In genomic region chr15:77542491-77543001, GRCh38 we compare ENCODE assay signal across 8 cellular contexts.
DNase-seq lines count a peak whose midpoint lies in the region; ATAC-seq and TF ChIP-seq lines count a peak whose summit lies in the region.

No MANE protein-coding gene starts in this region.

- peak overlapping the region; percentile 75 to 86 for H3K4me3 Mint-ChIP-seq in CD14-positive monocyte
- H3K4me3 Mint-ChIP-seq in naive thymus-derived CD8-positive, alpha-beta T cell: peak overlapping the region; percentile 68 to 90 (median 78)

- no peak for ATAC-seq in naive thymus-derived CD8-positive, alpha-beta T cell
- ATAC-seq in HG03565 (IDR thresholded peaks at IDR 0.05; ENCODE audit: unreplicated experiment): no peak

- in situ Hi-C loops in astrocyte of the cerebellum (cut with HindIII; ENCODE audit: low sequenced_read_pairs): loop anchor here (25.0 kb wide), 1 partner anchor 330 kb away; no protein-coding TSS in a partner anchor

- peak overlapping the region; percentile 70 for H3K4me3 ChIP-seq in Jurkat, Clone E6-1 (ENCODE audit: low read length)
- peak overlapping the region; percentile 34 for H3K4me3 ChIP-seq in astrocyte of the cerebellum (ENCODE audit: low read depth, low read length)

- peaks cover 0 to 7% (median 2%) of the 10 kb centered on the region in 7 donors for H3K9me3 Mint-ChIP-seq in CD14-positive monocyte
- H3K9me3 Mint-ChIP-seq in naive thymus-derived CD8-positive, alpha-beta T cell: no peaks in the 10 kb centered on the region

- POLR2A ChIA-PET in naive thymus-derived CD8-positive, alpha-beta T cell (lab: Charles Lee): interaction anchor here (1.1 kb wide), 1 partner anchor 424 kb away, joined by 3 read pairs; no protein-coding TSS in a partner anchor
- POLR2A ChIA-PET in GM10248 (lab: Yijun Ruan, JAX): no interaction called here

- CTCF ChIA-PET in GM10248 (lab: Yijun Ruan, JAX): interaction anchor here (0.6 to 11.6 kb wide), 75 partner anchors 7 to 1319 kb away, joined by 3 to 268 read pairs (median 5); no protein-coding TSS in a partner anchor

- H3K4me1 Mint-ChIP-seq in CD14-positive monocyte: peaks cover 28% of the 10 kb centered on the region
- H3K4me1 Mint-ChIP-seq in naive thymus-derived CD8-positive, alpha-beta T cell: peaks cover 4 to 22% (median 9%) of the 10 kb centered on the region in 4 donors

- H3K27me3 Mint-ChIP-seq in CD14-positive monocyte (ENCODE audit: low read depth in 3 of 3): peaks cover 7 to 15% (median 9%) of the 10 kb centered on the region in 3 donors
- peaks cover 0 to 4% (median 0%) of the 10 kb centered on the region in 5 donors for H3K27me3 Mint-ChIP-seq in naive thymus-derived CD8-positive, alpha-beta T cell

- DNase-seq in CD14-positive monocyte (ENCODE audit: low spot score) (no peak), astrocyte of the cerebellum (ENCODE audit: low read depth) (no peak), NCI-H2227 (lab: John Stamatoyannopoulos, UW; ENCODE audit: unreplicated experiment) (no peak), SK-N-DZ (ENCODE audit: low spot score) (no peak), GM10248 (ENCODE audit: extremely low spot score) (no peak)
- no peak for DNase-seq in Jurkat, Clone E6-1 (ENCODE audit: low read depth, low spot score)
- DNase-seq in naive thymus-derived CD8-positive, alpha-beta T cell: no peak

- no peaks in the 10 kb centered on the region for H3K36me3 Mint-ChIP-seq in CD14-positive monocyte
- no peaks in the 10 kb centered on the region for H3K36me3 Mint-ChIP-seq in naive thymus-derived CD8-positive, alpha-beta T cell

- TF ChIP-seq CTCF in CD14-positive monocyte (IDR thresholded peaks at IDR 0.05) (no peak), astrocyte of the cerebellum (IDR thresholded peaks at IDR 0.05; ENCODE audit: low read depth, low read length, missing control alignments) (no peak), GM10248 (IDR thresholded peaks at IDR 0.05; ENCODE audit: control extremely low read depth, extremely low read depth, low read depth, missing control alignments) (no peak)

- H3K27ac Mint-ChIP-seq in CD14-positive monocyte: peak overlapping the region in 1 of 7 donors; percentile 65
- peak overlapping the region in 4 of 10 donors; percentile 38 to 72 (median 60) for H3K27ac Mint-ChIP-seq in naive thymus-derived CD8-positive, alpha-beta T cell

- intact Hi-C loops in CD14-positive monocyte (cut with micrococcal nuclease): loop anchor here in 1 of 2 donors (2.0 kb wide), 1 partner anchor 424 kb away; no protein-coding TSS in a partner anchor
